ENCODE assay signal across 25 cellular contexts in genomic region chr2:230042195-230042594, GRCh38. TPM values are rescaled to one million over a fixed set of nuclear protein-coding genes. Genes with fewer than 3 reads are reported as not detected.
DNase-seq lines count a peak whose midpoint lies in the region; ATAC-seq, FAIRE-seq and TF ChIP-seq lines count a peak whose summit lies in the region.
"Had no signal": no experiment of that assay in that cellular context is flagged by ENCODE, and none has a peak within 500 bp of the region (broad histone marks: within the 10 kb centered on the region; RNA-seq: fewer than 3 reads in every experiment).

No MANE protein-coding gene starts in this region.

- H3K9ac ChIP-seq in HepG2 (ENCODE audit: insufficient read depth, low read depth, low read length) (no peak overlapping the region), PC-3 (ENCODE audit: low read length) (no peak overlapping the region)

- H3K36me3 ChIP-seq in HepG2 (replicated peaks in 1 of 2; ENCODE audit: control insufficient read depth in 1 of 2, insufficient read depth in 2 of 2, low read length in 2 of 2) = no peaks in the 10 kb centered on the region
- H3K36me3 ChIP-seq in right lobe of liver = no peaks in the 10 kb centered on the region
- no peaks in the 10 kb centered on the region for H3K36me3 ChIP-seq in PC-3 (ENCODE audit: low read depth, low read length)
- peaks cover 0 to 24% (median 6%) of the 10 kb centered on the region in 6 donors for H3K36me3 ChIP-seq in spleen
- H3K36me3 ChIP-seq: MG63, SJSA1 had no signal

- H2AFZ ChIP-seq in HepG2 (ENCODE audit: low read length) (no peak overlapping the region), PC-3 (ENCODE audit: low read length) (no peak overlapping the region)
- H2AFZ ChIP-seq: GM23338 had no signal

- H3K79me2 ChIP-seq in HepG2 (ENCODE audit: insufficient read depth, low read length) = no peaks in the 10 kb centered on the region
- H3K79me2 ChIP-seq in PC-3 (ENCODE audit: low read length) = no peaks in the 10 kb centered on the region

- TF ChIP-seq RAD21 in HepG2 (CRISPR knock-in tag; IDR thresholded peaks at IDR 0.05) = no peak

- no peak for TF ChIP-seq CTCF in HepG2 (CRISPR knock-in tag; IDR thresholded peaks at IDR 0.05)
- no peak for TF ChIP-seq CTCF in right lobe of liver (IDR thresholded peaks at IDR 0.05)
- no peak for TF ChIP-seq CTCF in PC-3 (conservative IDR thresholded peaks at IDR 0.05; ENCODE audit: low read depth, low read length)
- no peak for TF ChIP-seq CTCF in epithelial cell of esophagus (IDR thresholded peaks at IDR 0.05; ENCODE audit: insufficient read depth, low read depth, low read length, missing control alignments)
- no peak for TF ChIP-seq CTCF in spleen (IDR thresholded peaks at IDR 0.05 in 8 of 11, conservative IDR thresholded peaks at IDR 0.05 in 3 of 11)

- H4K20me1 ChIP-seq in HepG2 (ENCODE audit: insufficient read depth, low read length) (no peaks in the 10 kb centered on the region), PC-3 (ENCODE audit: low read length) (no peaks in the 10 kb centered on the region)

- H3K4me1 ChIP-seq in HepG2 (ENCODE audit: insufficient read depth, low read length) (peaks cover 13% of the 10 kb centered on the region), right lobe of liver (no peaks in the 10 kb centered on the region), PC-3 (ENCODE audit: insufficient read depth, low read length) (no peaks in the 10 kb centered on the region), spleen (no peaks in the 10 kb centered on the region)
- H3K4me1 ChIP-seq: SJSA1 had no signal

- BruUV-seq in HepG2 (replicated peaks; lab: Mats Ljungman, UMichigan) (no TSS peak), PC-3 (replicated peaks; lab: Mats Ljungman, UMichigan) (no TSS peak)

- no peak for TF ChIP-seq POLR2A in HepG2 (IDR thresholded peaks at IDR 0.05; ENCODE audit: insufficient read depth in 1 of 2, low read depth in 2 of 2, low read length in 2 of 2)
- TF ChIP-seq POLR2A in right lobe of liver (IDR thresholded peaks at IDR 0.05) = no peak
- TF ChIP-seq POLR2A in spleen (IDR thresholded peaks at IDR 0.05) = no peak

- H3K9me2 ChIP-seq in PC-3 (replicated peaks; ENCODE audit: low read length) = no peaks in the 10 kb centered on the region

- no peaks in the 10 kb centered on the region for H3K9me3 ChIP-seq in HepG2 (ENCODE audit: low read length)
- H3K9me3 ChIP-seq in right lobe of liver = no peaks in the 10 kb centered on the region
- no peaks in the 10 kb centered on the region for H3K9me3 ChIP-seq in PC-3 (ENCODE audit: low read length)
- no peaks in the 10 kb centered on the region for H3K9me3 ChIP-seq in spleen
- H3K9me3 ChIP-seq: HAP-1, MG63, SJSA1 had no signal

- no peak overlapping the region for H3K4me3 ChIP-seq in HepG2 (replicated peaks in 1 of 3; ENCODE audit: insufficient read depth in 1 of 3, low read depth in 2 of 3, low read length in 3 of 3)
- no peak overlapping the region for H3K4me3 ChIP-seq in right lobe of liver
- H3K4me3 ChIP-seq in PC-3 (ENCODE audit: low read length) = no peak overlapping the region
- no peak overlapping the region for H3K4me3 ChIP-seq in epithelial cell of esophagus (ENCODE audit: low read length)
- H3K4me3 ChIP-seq in spleen = no peak overlapping the region
- H3K4me3 ChIP-seq: GM23338, HAP-1, MG63, SJSA1 had no signal

- H3K27me3 ChIP-seq in HepG2 (ENCODE audit: control insufficient read depth in 1 of 2, insufficient read depth in 2 of 2, low read length in 2 of 2) (peaks cover 0 to 27% of the 10 kb centered on the region in 2 experiments; a peak in 3 of 5 replicates), right lobe of liver (no peaks in the 10 kb centered on the region), PC-3 (ENCODE audit: low read length) (no peaks in the 10 kb centered on the region), spleen (replicated peaks in 1 of 7) (no peaks in the 10 kb centered on the region)
- H3K27me3 ChIP-seq: MG63, SJSA1 had no signal

- POLR2A ChIA-PET in HepG2 (lab: Yijun Ruan, JAX) (no interaction called here), PC-3 (lab: Charles Lee; ENCODE audit: unreplicated experiment) (no interaction called here)

- H3K4me2 ChIP-seq in HepG2 (ENCODE audit: low read depth, low read length) (no peak overlapping the region), PC-3 (ENCODE audit: low read length) (no peak overlapping the region)
- H3K4me2 ChIP-seq: GM23338 had no signal

- CTCF ChIA-PET in HepG2 (lab: Yijun Ruan, JAX; ENCODE audit: low intra/inter-chr PET ratio, low total read pairs) (no interaction called here), PC-3 (lab: Charles Lee) (no interaction called here)

- ATAC-seq in HepG2 (no peak), right lobe of liver (no peak), PC-3 (no peak)
- ATAC-seq: GM23338, Right ventricle myocardium inferior had no signal

- H3F3A ChIP-seq in PC-3 (ENCODE audit: low read length, unreplicated experiment) = no peaks in the 10 kb centered on the region

- intact Hi-C loops in HepG2 (cut with micrococcal nuclease; ENCODE audit: unreplicated experiment) (no loop called here), right lobe of liver (cut with DNase I) (no loop called here), PC-3 (cut with micrococcal nuclease) (no loop called here), spleen (cut with DNase I; ENCODE audit: low total_unique reads) (no loop called here)

- FAIRE-seq in HepG2 (lab: Jason Lieb, UNC) = no peak
- no peak for FAIRE-seq in urothelium cell line (lab: Jason Lieb, UNC)
- FAIRE-seq: A204.1, HTR-8/SVneo, RCC 7860 had no signal

- TF ChIP-seq EP300 in HepG2 (IDR thresholded peaks at IDR 0.05; ENCODE audit: low read depth in 2 of 2, low read length in 2 of 2) (no peak), HepG2 (CRISPR knock-in tag; IDR thresholded peaks at IDR 0.05; ENCODE audit: borderline replicate concordance) (no peak)

- WGBS in HepG2 (ENCODE audit: low lambda C conversion rate) = 73% methylated on average over 1 of the region's 1 CpG
- WGBS in right lobe of liver (ENCODE audit: insufficient coverage, low coverage, low lambda C conversion rate, missing lambda C conversion rate) = 75% methylated on average over 1 of the region's 1 CpG
- 92 to 100% (median 100%) methylated on average over 1 of the region's 1 CpG for WGBS in spleen, 5 donors

- in situ Hi-C loops in HepG2 (cut with HindIII; ENCODE audit: extremely low pct_ligation_motif_present, low pct_unique_long_range_greater_than_20kb) = no loop called here

- H3K27ac ChIP-seq in HepG2 (ENCODE audit: extremely low read length, insufficient read depth, low read length) (no peak overlapping the region), right lobe of liver (no peak overlapping the region), PC-3 (ENCODE audit: low read length) (no peak overlapping the region), spleen (no peak overlapping the region)
- H3K27ac ChIP-seq: C4-2B, HL-60, SJSA1 had no signal

- no peak for DNase-seq in HepG2 (ENCODE audit: low spot score)
- DNase-seq in right lobe of liver = no peak
- DNase-seq in PC-3 = peak; percentile 12
- peak; percentile 24 for DNase-seq in epithelial cell of esophagus (ENCODE audit: low read depth)
- peak; percentile 9 for DNase-seq in stromal cell of bone marrow (ENCODE audit: low read depth)
- DNase-seq in stimulated activated CD4-positive, alpha-beta T cell treated with anti-CD3 and anti-CD28 coated beads, Interleukin-4, amount 100 ng/mL, for 4 hours = no peak
- no peak for DNase-seq in spleen
- DNase-seq in urothelium cell line (ENCODE audit: low spot score) = no peak
- DNase-seq: CD8-positive, alpha-beta memory T cell; GF-D8; IMR-90; MG63; NCI-H1436 treated with DMSO at 0.1 percent for 48 hours; NCI-H2029 treated with DMSO at 0.1 percent for 48 hours; NCI-H446 had no signal

TF ChIP-seq in HepG2, 621 proteins besides CTCF, POLR2A, EP300 and RAD21 (continues in another document):
- 0 out of 2 replicates have a peak, but pooled peaks have one; percentile 62 for TF ChIP-seq FOXO4 (CRISPR knock-in tag; conservative IDR thresholded peaks at IDR 0.05)
- TF ChIP-seq ZFP36L2 (CRISPR knock-in tag; IDR thresholded peaks at IDR 0.05) = no peak
- TF ChIP-seq ZNF468 (CRISPR knock-in tag; IDR thresholded peaks at IDR 0.05) = no peak

RNA-seq across cellular contexts. Expression of gene SLC16A14, which starts 26.5 kb away (rescaled TPM):
- total RNA-seq in HepG2 (2016; rRNA removed; fragmentation: Illumina TruSeq; extraction: Trizol) = not detected in 2 replicates
- not detected in 2 replicates for total RNA-seq in HepG2 (2016; cell fraction: cytosol; rRNA removed; fragmentation: Illumina TruSeq; extraction: Trizol; ENCODE audit: low read depth)
- total RNA-seq in HepG2 (2016; cell fraction: insoluble cytoplasmic fraction; rRNA removed; fragmentation: Illumina TruSeq; extraction: Trizol) = not detected in 2 replicates
- not detected in 2 replicates for total RNA-seq in HepG2 (2016; cell fraction: membrane; rRNA removed; fragmentation: Illumina TruSeq; extraction: Trizol)
- not detected in 2 replicates for total RNA-seq in HepG2 (2016; cell fraction: nucleus; rRNA removed; fragmentation: Illumina TruSeq; extraction: Trizol)
- polyA plus RNA-seq in HepG2 (2011; rRNA removed) = 0.04 and 0.05 TPM in 2 replicates
- not detected in 2 replicates for polyA plus RNA-seq in HepG2 (2011; cell fraction: cytosol; rRNA removed)
- polyA plus RNA-seq in HepG2 (2011; cell fraction: nucleus; rRNA removed) = not detected in 2 replicates
- polyA plus RNA-seq in HepG2 (2012) = not detected in 2 replicates
- polyA plus RNA-seq in HepG2 (2016; cell fraction: cytosol; fragmentation: Illumina TruSeq; extraction: Trizol; ENCODE audit: low read depth) = not detected in 2 replicates
- not detected in 2 replicates for polyA plus RNA-seq in HepG2 (2016; cell fraction: insoluble cytoplasmic fraction; fragmentation: Illumina TruSeq; extraction: Trizol; ENCODE audit: low read depth)
- not detected in 2 replicates for polyA plus RNA-seq in HepG2 (2016; cell fraction: membrane; fragmentation: Illumina TruSeq; extraction: Trizol; ENCODE audit: low read depth)
- not detected in 2 replicates for polyA plus RNA-seq in HepG2 (2016; cell fraction: nucleus; fragmentation: Illumina TruSeq; extraction: Trizol; ENCODE audit: insufficient read depth, low read depth)
- 1.4 TPM in 1 of 2 replicates, not detected in the other for polyA minus RNA-seq in HepG2 (2011; rRNA and poly(A)+ RNA removed; ENCODE audit: low replicate concordance)
- not detected in 2 replicates for polyA minus RNA-seq in HepG2 (2011; cell fraction: cytosol; rRNA and poly(A)+ RNA removed)
- polyA minus RNA-seq in HepG2 (2011; cell fraction: nucleus; rRNA and poly(A)+ RNA removed) = not detected in 2 replicates
- total RNA-seq in right lobe of liver = 1 to 10 TPM in 1 of 6 experiments, under 1 TPM in 5; 0.14 to 2.1 (median 0.60) TPM
- 12.4 and 14.4 TPM in 2 replicates for total RNA-seq in PC-3 (2014; rRNA removed)
- total RNA-seq in spleen = 10 to 100 TPM in 5 of 7 donors, 1 to 10 TPM in 2; 8.0 to 18.5 (median 15.2) TPM
- 1 to 10 TPM; 1.8 to 3.0 (median 2.2) TPM for polyA plus RNA-seq in spleen
- total RNA-seq: OCI-LY7 had no signal

Comparison
In these comparisons a context has a peak if more than half of its experiments do, and no peak if none do; other contexts are left out.
1. DNase-seq: peak in PC-3 (single experiment), epithelial cell of esophagus (single experiment) and stromal cell of bone marrow (single experiment); none in HepG2 (single experiment), right lobe of liver (0 of 3), stimulated activated CD4-positive, alpha-beta T cell treated with anti-CD3 and anti-CD28 coated beads, Interleukin-4, amount 100 ng/mL, for 4 hours (0 of 2), spleen (single experiment) and urothelium cell line (single experiment).